Comparison of ENCODE assay signal across 12 cellular contexts in the genomic region with DNA sequence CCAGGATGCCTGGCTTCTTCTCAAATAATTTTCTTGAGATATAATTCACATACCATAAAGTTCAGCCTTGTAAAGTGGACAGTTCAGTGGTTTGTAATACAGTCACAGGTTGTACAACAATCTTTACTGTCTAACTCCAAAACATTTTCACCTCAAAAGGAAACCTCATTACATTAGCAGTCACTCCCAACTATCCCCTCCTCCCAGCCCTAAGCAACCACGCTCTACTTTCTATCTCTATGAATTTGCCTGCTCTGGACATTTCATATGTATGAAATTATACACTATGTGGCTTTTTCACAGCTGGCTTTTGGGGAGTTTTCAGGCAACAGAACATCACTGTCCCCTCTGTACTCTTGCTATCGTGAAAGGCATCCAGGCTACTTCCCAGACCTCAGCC. TPM values are rescaled to one million over a fixed set of nuclear protein-coding genes. Genes with fewer than 3 reads are reported as not detected.
DNase-seq lines count a peak whose midpoint lies in the region; ATAC-seq and TF ChIP-seq lines count a peak whose summit lies in the region.
"Had no signal": no experiment of that assay in that cellular context is flagged by ENCODE, and none has a peak within 500 bp of the region (broad histone marks: within the 10 kb centered on the region; RNA-seq: fewer than 3 reads in every experiment).

No MANE protein-coding gene starts in this region.

- no TSS peak for BruUV-seq in mammary epithelial cell (replicated peaks; lab: Mats Ljungman, UMichigan)

- peak; percentile 16 for ATAC-seq in HG02981 (IDR thresholded peaks at IDR 0.05; ENCODE audit: unreplicated experiment)
- ATAC-seq in stimulated activated naive CD8-positive, alpha-beta T cell treated with anti-CD3 and anti-CD28 coated beads, Interleukin-15, amount 100 ng/mL, for 72 hours = no peak
- ATAC-seq in CD8-positive, alpha-beta T cell = no peak

- H3K27me3 Mint-ChIP-seq in activated T-helper 1 cell treated with anti-CD3 and anti-CD28 coated beads, Interleukin-12 subunit alpha, Interleukin-12 subunit beta, Interleukin-2, Interleukin-4 antibody, amounts not matched to agents 30 ng/mL and 10 ng/mL and 1 ng/mL, durations not matched to agents 14 hours and 24 hours and 36 hours (ENCODE audit: insufficient read depth) = peaks cover 3% of the 10 kb centered on the region
- H3K27me3 Mint-ChIP-seq in stimulated activated naive CD8-positive, alpha-beta T cell treated with anti-CD3 and anti-CD28 coated beads, Interleukin-15, amount 100 ng/mL, for 72 hours = peaks cover 11% of the 10 kb centered on the region
- peaks cover 7% of the 10 kb centered on the region for H3K27me3 Mint-ChIP-seq in CD8-positive, alpha-beta T cell (ENCODE audit: low read depth)

- TF ChIP-seq CTCF in mammary epithelial cell (conservative IDR thresholded peaks at IDR 0.05 in 1 of 2, IDR thresholded peaks at IDR 0.05 in 1 of 2; ENCODE audit: extremely low read depth in 1 of 2, insufficient read depth in 1 of 2, low read depth in 1 of 2, low read length in 2 of 2) = no peak
- no peak for TF ChIP-seq CTCF in breast epithelium (IDR thresholded peaks at IDR 0.05)
- TF ChIP-seq CTCF in CD8-positive, alpha-beta T cell (IDR thresholded peaks at IDR 0.05) = no peak

- H3K4me3 ChIP-seq in mammary epithelial cell (replicated peaks in 1 of 3; ENCODE audit: insufficient read depth in 1 of 3, low read depth in 2 of 3, low read length in 3 of 3) (no peak overlapping the region), breast epithelium (no peak overlapping the region)
- no peak overlapping the region for H3K4me3 ChIP-seq in CD8-positive, alpha-beta T cell (ENCODE audit: low read depth, low read length)

- H3K4me2 ChIP-seq in mammary epithelial cell (ENCODE audit: insufficient read depth, low read depth, low read length) = no peak overlapping the region

- 60% methylated on average over 2 of the region's 2 CpGs for WGBS in mammary epithelial cell (ENCODE audit: low coverage, missing lambda C conversion rate)

- peaks cover 12% of the 10 kb centered on the region for H3K4me1 ChIP-seq in mammary epithelial cell (ENCODE audit: insufficient read depth, low read length)
- H3K4me1 ChIP-seq in breast epithelium = no peaks in the 10 kb centered on the region
- no peaks in the 10 kb centered on the region for H3K4me1 ChIP-seq in CD8-positive, alpha-beta T cell (ENCODE audit: insufficient read depth, low read length)

- in situ Hi-C loops in mammary epithelial cell (cut with MboI; ENCODE audit: low sequenced_read_pairs in 2 of 2) = no loop called here

- no peak overlapping the region for H3K9ac ChIP-seq in mammary epithelial cell (ENCODE audit: insufficient read depth, low read length)

- H3K4me1 Mint-ChIP-seq in activated T-helper 1 cell treated with anti-CD3 and anti-CD28 coated beads, Interleukin-12 subunit alpha, Interleukin-12 subunit beta, Interleukin-2, Interleukin-4 antibody, amounts not matched to agents 30 ng/mL and 10 ng/mL and 1 ng/mL, durations not matched to agents 14 hours and 24 hours and 36 hours (ENCODE audit: low read depth) = peaks cover 55% of the 10 kb centered on the region
- peaks cover 52% of the 10 kb centered on the region for H3K4me1 Mint-ChIP-seq in stimulated activated naive CD8-positive, alpha-beta T cell treated with anti-CD3 and anti-CD28 coated beads, Interleukin-15, amount 100 ng/mL, for 72 hours
- H3K4me1 Mint-ChIP-seq in CD8-positive, alpha-beta T cell (ENCODE audit: low read depth) = peaks cover 16% of the 10 kb centered on the region

- no peaks in the 10 kb centered on the region for H3K27me3 ChIP-seq in mammary epithelial cell (ENCODE audit: insufficient read depth, low read length)
- H3K27me3 ChIP-seq in breast epithelium = no peaks in the 10 kb centered on the region
- H3K27me3 ChIP-seq in CD8-positive, alpha-beta T cell (ENCODE audit: insufficient read depth, low read length) = no peaks in the 10 kb centered on the region

- POLR2A ChIA-PET in CD8-positive, alpha-beta T cell (lab: Charles Lee) = no interaction called here

- H3K36me3 Mint-ChIP-seq in activated T-helper 1 cell treated with anti-CD3 and anti-CD28 coated beads, Interleukin-12 subunit alpha, Interleukin-12 subunit beta, Interleukin-2, Interleukin-4 antibody, amounts not matched to agents 30 ng/mL and 10 ng/mL and 1 ng/mL, durations not matched to agents 14 hours and 24 hours and 36 hours (ENCODE audit: low read depth) = peaks cover 3% of the 10 kb centered on the region
- H3K36me3 Mint-ChIP-seq in CD8-positive, alpha-beta T cell = no peaks in the 10 kb centered on the region

- peak overlapping the region; percentile 69 for H3K27ac Mint-ChIP-seq in activated T-helper 1 cell treated with anti-CD3 and anti-CD28 coated beads, Interleukin-12 subunit alpha, Interleukin-12 subunit beta, Interleukin-2, Interleukin-4 antibody, amounts not matched to agents 30 ng/mL and 10 ng/mL and 1 ng/mL, durations not matched to agents 14 hours and 24 hours and 36 hours
- peak overlapping the region in 1 of 2 donors; percentile 72 for H3K27ac Mint-ChIP-seq in stimulated activated naive CD8-positive, alpha-beta T cell treated with anti-CD3 and anti-CD28 coated beads, Interleukin-15, amount 100 ng/mL, for 72 hours
- H3K27ac Mint-ChIP-seq in CD8-positive, alpha-beta T cell = no peak overlapping the region

- intact Hi-C loops in mammary epithelial cell (cut with micrococcal nuclease) = no loop called here
- intact Hi-C loops in breast epithelium (cut with DNase I; ENCODE audit: low total_unique reads) = no loop called here
- intact Hi-C loops in activated T-helper 1 cell treated with anti-CD3 and anti-CD28 coated beads, Interleukin-12 subunit alpha, Interleukin-12 subunit beta, Interleukin-2, Interleukin-4 antibody, amounts not matched to agents 30 ng/mL and 10 ng/mL and 1 ng/mL, durations not matched to agents 14 hours and 24 hours and 36 hours (cut with micrococcal nuclease) = no loop called here
- intact Hi-C loops in CD8-positive, alpha-beta T cell (cut with DNase I, micrococcal nuclease) = no loop called here

- H3K36me3 ChIP-seq in mammary epithelial cell (ENCODE audit: insufficient read depth, low read length) = no peaks in the 10 kb centered on the region
- no peaks in the 10 kb centered on the region for H3K36me3 ChIP-seq in breast epithelium
- no peaks in the 10 kb centered on the region for H3K36me3 ChIP-seq in CD8-positive, alpha-beta T cell (ENCODE audit: insufficient read depth, low read length)

- H3K27ac ChIP-seq in mammary epithelial cell (ENCODE audit: insufficient read depth, low read depth, low read length) (no peak overlapping the region), breast epithelium (no peak overlapping the region)
- H3K27ac ChIP-seq in CD8-positive, alpha-beta T cell (ENCODE audit: low read depth, low read length) = no peak overlapping the region

- no peak overlapping the region for H2AFZ ChIP-seq in mammary epithelial cell (ENCODE audit: low read depth, low read length)

- CTCF ChIA-PET in mammary epithelial cell (lab: Charles Lee; ENCODE audit: low non-redundant PET) = no interaction called here
- CTCF ChIA-PET in CD8-positive, alpha-beta T cell (lab: Charles Lee) = interaction anchor here (2.0 kb wide), 1 partner anchor 24 kb away, joined by 9 read pairs; no protein-coding TSS in a partner anchor

- H3K4me3 Mint-ChIP-seq in activated T-helper 1 cell treated with anti-CD3 and anti-CD28 coated beads, Interleukin-12 subunit alpha, Interleukin-12 subunit beta, Interleukin-2, Interleukin-4 antibody, amounts not matched to agents 30 ng/mL and 10 ng/mL and 1 ng/mL, durations not matched to agents 14 hours and 24 hours and 36 hours = peak overlapping the region; percentile 32
- H3K4me3 Mint-ChIP-seq in stimulated activated naive CD8-positive, alpha-beta T cell treated with anti-CD3 and anti-CD28 coated beads, Interleukin-15, amount 100 ng/mL, for 72 hours = peak overlapping the region; percentile 17 to 22
- no peak overlapping the region for H3K4me3 Mint-ChIP-seq in CD8-positive, alpha-beta T cell

- dilution Hi-C loops in mammary epithelial cell (cut with HindIII; ENCODE audit: low sequenced_read_pairs) = no loop called here

- TF ChIP-seq POLR2A in breast epithelium (IDR thresholded peaks at IDR 0.05) = no peak

- no peaks in the 10 kb centered on the region for H3K9me3 Mint-ChIP-seq in activated T-helper 1 cell treated with anti-CD3 and anti-CD28 coated beads, Interleukin-12 subunit alpha, Interleukin-12 subunit beta, Interleukin-2, Interleukin-4 antibody, amounts not matched to agents 30 ng/mL and 10 ng/mL and 1 ng/mL, durations not matched to agents 14 hours and 24 hours and 36 hours
- peaks cover 0 to 6% of the 10 kb centered on the region in 2 donors for H3K9me3 Mint-ChIP-seq in stimulated activated naive CD8-positive, alpha-beta T cell treated with anti-CD3 and anti-CD28 coated beads, Interleukin-15, amount 100 ng/mL, for 72 hours
- no peaks in the 10 kb centered on the region for H3K9me3 Mint-ChIP-seq in CD8-positive, alpha-beta T cell

- H4K20me1 ChIP-seq in mammary epithelial cell (ENCODE audit: insufficient read depth, low read length) = no peaks in the 10 kb centered on the region

- peak; percentile 17 for DNase-seq in mammary epithelial cell
- no peak for DNase-seq in breast epithelium (ENCODE audit: low spot score in 2 of 2)
- DNase-seq in activated T-helper 1 cell treated with anti-CD3 and anti-CD28 coated beads, Interleukin-12 subunit alpha, Interleukin-12 subunit beta, Interleukin-2, Interleukin-4 antibody, amounts not matched to agents 30 ng/mL and 10 ng/mL and 1 ng/mL, durations not matched to agents 14 hours and 24 hours and 36 hours (ENCODE audit: low spot score) = no peak
- DNase-seq in stimulated activated naive CD8-positive, alpha-beta T cell treated with anti-CD3 and anti-CD28 coated beads, Interleukin-15, amount 100 ng/mL, for 72 hours = no peak
- no peak for DNase-seq in foreskin melanocyte
- DNase-seq in CD8-positive, alpha-beta T cell = no peak
- no peak for DNase-seq in hypothalamus (lab: John Stamatoyannopoulos, UW)
- DNase-seq: activated CD4-positive, CD25-positive, alpha-beta regulatory T cell; activated effector memory CD4-positive, alpha-beta T cell treated with anti-CD3 and anti-CD28 coated beads, Interleukin-2, amount 50 U/mL, for 16 hours; NCI-H2081 treated with DMSO at 0.1 percent for 48 hours had no signal

- no peaks in the 10 kb centered on the region for H3K9me3 ChIP-seq in mammary epithelial cell (replicated peaks; ENCODE audit: insufficient read depth, low read length)
- H3K9me3 ChIP-seq in breast epithelium = no peaks in the 10 kb centered on the region
- H3K9me3 ChIP-seq in CD8-positive, alpha-beta T cell (ENCODE audit: low read length) = no peaks in the 10 kb centered on the region

- no peaks in the 10 kb centered on the region for H3K79me2 ChIP-seq in mammary epithelial cell (ENCODE audit: insufficient read depth, low read length)

RNA-seq across cellular contexts. Expression of a gene that starts 17.5 kb away (rescaled TPM):
- 1 to 10 TPM in 1 of 2 donors, not detected in 1; 1.2 TPM for total RNA-seq in mammary epithelial cell
- not detected for polyA plus RNA-seq in mammary epithelial cell
- not detected for polyA minus RNA-seq in mammary epithelial cell
- 1 to 10 TPM; 1.6 to 3.1 (median 2.7) TPM for total RNA-seq in breast epithelium
- total RNA-seq in activated T-helper 1 cell treated with anti-CD3 and anti-CD28 coated beads, Interleukin-12 subunit alpha, Interleukin-12 subunit beta, Interleukin-2, Interleukin-4 antibody, amounts not matched to agents 30 ng/mL and 10 ng/mL and 1 ng/mL, durations not matched to agents 14 hours and 24 hours and 36 hours = not detected in 2 replicates
- total RNA-seq in CD8-positive, alpha-beta T cell = not detected
- total RNA-seq: Daoy had no signal

RNA-seq across cellular contexts. Expression of a gene that starts 28.4 kb away (rescaled TPM):
- not detected for total RNA-seq in mammary epithelial cell
- polyA plus RNA-seq in mammary epithelial cell = not detected
- not detected for polyA minus RNA-seq in mammary epithelial cell
- 1 to 10 TPM in 1 of 3 donors, under 1 TPM in 1, not detected in 1; 0.29 to 1.9 TPM for total RNA-seq in breast epithelium
- not detected in 2 replicates for total RNA-seq in activated T-helper 1 cell treated with anti-CD3 and anti-CD28 coated beads, Interleukin-12 subunit alpha, Interleukin-12 subunit beta, Interleukin-2, Interleukin-4 antibody, amounts not matched to agents 30 ng/mL and 10 ng/mL and 1 ng/mL, durations not matched to agents 14 hours and 24 hours and 36 hours
- not detected for total RNA-seq in CD8-positive, alpha-beta T cell
- total RNA-seq: Daoy had no signal

RNA-seq across cellular contexts. Expression of a gene that starts 52.8 kb away (rescaled TPM):
- total RNA-seq in mammary epithelial cell (not detected), breast epithelium (not detected)
- polyA plus RNA-seq in mammary epithelial cell = not detected
- polyA minus RNA-seq in mammary epithelial cell = not detected
- not detected in 2 replicates for total RNA-seq in activated T-helper 1 cell treated with anti-CD3 and anti-CD28 coated beads, Interleukin-12 subunit alpha, Interleukin-12 subunit beta, Interleukin-2, Interleukin-4 antibody, amounts not matched to agents 30 ng/mL and 10 ng/mL and 1 ng/mL, durations not matched to agents 14 hours and 24 hours and 36 hours
- total RNA-seq in CD8-positive, alpha-beta T cell = not detected
- total RNA-seq: Daoy had no signal
